Comparison of ENCODE assay signal across 23 cellular contexts in the genomic region with DNA sequence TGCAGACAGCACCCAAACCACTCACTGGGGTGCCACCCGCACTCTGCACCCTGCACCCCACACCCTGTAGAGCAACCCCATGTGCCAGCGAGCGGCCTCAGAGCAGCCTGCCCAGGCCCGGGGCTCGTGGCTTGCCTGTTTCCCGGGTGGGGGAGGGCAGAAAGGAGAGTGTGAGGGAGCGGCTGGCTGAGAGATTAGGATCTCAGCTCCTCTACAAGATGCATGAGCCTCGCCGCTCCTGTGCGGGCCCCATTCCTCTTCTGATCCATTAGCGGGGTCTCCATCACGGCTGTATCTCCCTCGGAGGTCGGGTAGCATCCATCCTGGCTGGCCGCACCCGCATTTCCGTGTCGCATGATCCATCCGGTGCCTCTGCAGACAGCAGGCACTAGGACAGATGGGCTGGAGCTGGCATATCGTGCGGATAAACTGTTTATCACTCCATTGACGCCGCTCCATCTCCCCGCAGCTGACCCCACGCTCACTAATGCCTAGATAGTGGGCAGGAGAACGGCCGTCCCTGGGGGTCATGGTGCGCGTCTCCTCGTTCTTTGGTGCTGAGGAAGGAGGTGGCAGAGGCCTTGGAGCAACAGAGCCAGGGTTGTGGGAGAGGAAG. TPM values are rescaled to one million over a fixed set of nuclear protein-coding genes. Genes with fewer than 3 reads are reported as not detected.
DNase-seq lines count a peak whose midpoint lies in the region; ATAC-seq and TF ChIP-seq lines count a peak whose summit lies in the region.
"Had no signal": no experiment of that assay in that cellular context is flagged by ENCODE, and none has a peak within 500 bp of the region (broad histone marks: within the 10 kb centered on the region; RNA-seq: fewer than 3 reads in every experiment).

No MANE protein-coding gene starts in this region.

- no peak overlapping the region for H3K27ac ChIP-seq in upper lobe of right lung
- H3K27ac ChIP-seq: body of pancreas, testis had no signal

- no peaks in the 10 kb centered on the region for H3K9me3 Mint-ChIP-seq in activated naive CD8-positive, alpha-beta T cell treated with anti-CD3 and anti-CD28 coated beads, Interleukin-2, amount 10 ng/mL, durations not matched to agents 7 days and 5 days
- H3K9me3 Mint-ChIP-seq in activated naive CD8-positive, alpha-beta T cell treated with anti-CD3 and anti-CD28 coated beads, Interleukin-2, amount 50 U/mL, for 24 hours, result peaks cover 11% of the 10 kb centered on the region
- H3K9me3 Mint-ChIP-seq in chondrocyte (ENCODE audit: low read depth), result peaks cover 21% of the 10 kb centered on the region
- no peaks in the 10 kb centered on the region for H3K9me3 Mint-ChIP-seq in natural killer cell
- H3K9me3 Mint-ChIP-seq in activated CD8-positive, alpha-beta T cell treated with anti-CD3 and anti-CD28 coated beads for 36 hours, result peaks cover 4% of the 10 kb centered on the region

- no peaks in the 10 kb centered on the region for H3K27me3 ChIP-seq in upper lobe of right lung
- H3K27me3 ChIP-seq: body of pancreas, testis had no signal

- peaks cover 17% of the 10 kb centered on the region for H3K27me3 Mint-ChIP-seq in activated naive CD8-positive, alpha-beta T cell treated with anti-CD3 and anti-CD28 coated beads, Interleukin-2, amount 10 ng/mL, durations not matched to agents 7 days and 5 days
- peaks cover 12% of the 10 kb centered on the region for H3K27me3 Mint-ChIP-seq in activated naive CD8-positive, alpha-beta T cell treated with anti-CD3 and anti-CD28 coated beads, Interleukin-2, amount 50 U/mL, for 24 hours
- H3K27me3 Mint-ChIP-seq in chondrocyte (ENCODE audit: low read depth), result no peaks in the 10 kb centered on the region
- H3K27me3 Mint-ChIP-seq in natural killer cell (ENCODE audit: low read depth in 2 of 2), result peaks cover 15 to 16% of the 10 kb centered on the region in 2 donors
- peaks cover 9% of the 10 kb centered on the region for H3K27me3 Mint-ChIP-seq in activated CD8-positive, alpha-beta T cell treated with anti-CD3 and anti-CD28 coated beads for 36 hours

- no peak overlapping the region for H3K4me3 ChIP-seq in upper lobe of right lung
- H3K4me3 ChIP-seq: body of pancreas had no signal

- no peaks in the 10 kb centered on the region for H3K36me3 Mint-ChIP-seq in activated naive CD8-positive, alpha-beta T cell treated with anti-CD3 and anti-CD28 coated beads, Interleukin-2, amount 10 ng/mL, durations not matched to agents 7 days and 5 days
- peaks cover 2% of the 10 kb centered on the region for H3K36me3 Mint-ChIP-seq in activated naive CD8-positive, alpha-beta T cell treated with anti-CD3 and anti-CD28 coated beads, Interleukin-2, amount 50 U/mL, for 24 hours (ENCODE audit: low read depth)
- H3K36me3 Mint-ChIP-seq in chondrocyte (ENCODE audit: low read depth) (peaks cover 4% of the 10 kb centered on the region), natural killer cell (no peaks in the 10 kb centered on the region)
- peaks cover 2% of the 10 kb centered on the region for H3K36me3 Mint-ChIP-seq in activated CD8-positive, alpha-beta T cell treated with anti-CD3 and anti-CD28 coated beads for 36 hours (ENCODE audit: low read depth)
- H3K36me3 Mint-ChIP-seq: IgD-negative memory B cell had no signal

- intact Hi-C loops in natural killer cell (cut with micrococcal nuclease) (no loop called here), upper lobe of right lung (cut with DNase I) (no loop called here)
- intact Hi-C loops in activated CD8-positive, alpha-beta T cell treated with anti-CD3 and anti-CD28 coated beads for 36 hours (cut with micrococcal nuclease), result no loop called here

- POLR2A ChIA-PET in activated naive CD8-positive, alpha-beta T cell treated with anti-CD3 and anti-CD28 coated beads, Interleukin-2, amount 10 ng/mL, durations not matched to agents 7 days and 5 days (lab: Charles Lee), result no interaction called here
- POLR2A ChIA-PET in activated CD8-positive, alpha-beta T cell treated with anti-CD3 and anti-CD28 coated beads for 36 hours (lab: Charles Lee), result no interaction called here

- no peaks in the 10 kb centered on the region for H3K4me1 Mint-ChIP-seq in activated naive CD8-positive, alpha-beta T cell treated with anti-CD3 and anti-CD28 coated beads, Interleukin-2, amount 10 ng/mL, durations not matched to agents 7 days and 5 days
- no peaks in the 10 kb centered on the region for H3K4me1 Mint-ChIP-seq in activated naive CD8-positive, alpha-beta T cell treated with anti-CD3 and anti-CD28 coated beads, Interleukin-2, amount 50 U/mL, for 24 hours
- H3K4me1 Mint-ChIP-seq in chondrocyte (ENCODE audit: low read depth) (no peaks in the 10 kb centered on the region), natural killer cell (no peaks in the 10 kb centered on the region)
- no peaks in the 10 kb centered on the region for H3K4me1 Mint-ChIP-seq in activated CD8-positive, alpha-beta T cell treated with anti-CD3 and anti-CD28 coated beads for 36 hours (ENCODE audit: low read depth)
- H3K4me1 Mint-ChIP-seq: CD8-positive, alpha-beta memory T cell; IgD-negative memory B cell had no signal

- H3K4me3 Mint-ChIP-seq in activated naive CD8-positive, alpha-beta T cell treated with anti-CD3 and anti-CD28 coated beads, Interleukin-2, amount 10 ng/mL, durations not matched to agents 7 days and 5 days, result no peak overlapping the region
- H3K4me3 Mint-ChIP-seq in activated naive CD8-positive, alpha-beta T cell treated with anti-CD3 and anti-CD28 coated beads, Interleukin-2, amount 50 U/mL, for 24 hours, result no peak overlapping the region
- no peak overlapping the region for H3K4me3 Mint-ChIP-seq in chondrocyte (ENCODE audit: unreplicated experiment)
- no peak overlapping the region for H3K4me3 Mint-ChIP-seq in natural killer cell
- no peak overlapping the region for H3K4me3 Mint-ChIP-seq in activated CD8-positive, alpha-beta T cell treated with anti-CD3 and anti-CD28 coated beads for 36 hours
- H3K4me3 Mint-ChIP-seq: activated T-helper 1 cell treated with anti-CD3 and anti-CD28 coated beads, Interleukin-12 subunit alpha, Interleukin-12 subunit beta, Interleukin-2, Interleukin-4 antibody, amounts not matched to agents 30 ng/mL and 10 ng/mL and 1 ng/mL, durations not matched to agents 14 hours and 24 hours and 36 hours; CD8-positive, alpha-beta memory T cell; IgD-negative memory B cell had no signal

- TF ChIP-seq CTCF in chondrocyte (IDR thresholded peaks at IDR 0.05) (no peak), natural killer cell (IDR thresholded peaks at IDR 0.05) (no peak), upper lobe of right lung (IDR thresholded peaks at IDR 0.05) (no peak)
- TF ChIP-seq CTCF in activated CD8-positive, alpha-beta T cell treated with anti-CD3 and anti-CD28 coated beads for 36 hours (IDR thresholded peaks at IDR 0.05), result no peak

- DNase-seq in activated naive CD8-positive, alpha-beta T cell treated with anti-CD3 and anti-CD28 coated beads, Interleukin-2, amount 10 ng/mL, durations not matched to agents 7 days and 5 days, result peak; percentile 15
- no peak for DNase-seq in activated naive CD8-positive, alpha-beta T cell treated with anti-CD3 and anti-CD28 coated beads, Interleukin-2, amount 50 U/mL, for 24 hours
- DNase-seq in chondrocyte (ENCODE audit: low spot score) (peak; percentile 88), natural killer cell (peak; percentile 10), upper lobe of right lung (peak; percentile 61)
- no peak for DNase-seq in activated CD8-positive, alpha-beta T cell treated with anti-CD3 and anti-CD28 coated beads for 36 hours
- DNase-seq: DMS 273 treated with DMSO at 0.1 percent for 48 hours; EL; NCI-H1092 treated with DMSO at 0.1 percent for 48 hours; NCI-H187 treated with DMSO at 0.1 percent for 48 hours; NCI-H526 treated with DMSO at 0.1 percent for 48 hours; SIG-M5; stimulated activated CD4-positive, alpha-beta T cell treated with anti-CD3 and anti-CD28 coated beads, Interleukin-15, amount 100 ng/mL, for 24 hours; stimulated activated naive CD4-positive, alpha-beta T cell; SW 1271; T1000; testis had no signal

- no peak for ATAC-seq in activated naive CD8-positive, alpha-beta T cell treated with anti-CD3 and anti-CD28 coated beads, Interleukin-2, amount 10 ng/mL, durations not matched to agents 7 days and 5 days (ENCODE audit: low read depth)
- no peak for ATAC-seq in activated naive CD8-positive, alpha-beta T cell treated with anti-CD3 and anti-CD28 coated beads, Interleukin-2, amount 50 U/mL, for 24 hours
- ATAC-seq in natural killer cell, result no peak
- no peak for ATAC-seq in upper lobe of right lung
- ATAC-seq in GM19467 (IDR thresholded peaks at IDR 0.05; ENCODE audit: unreplicated experiment), result no peak
- no peak for ATAC-seq in GM18519 (IDR thresholded peaks at IDR 0.05; ENCODE audit: low FRiP score, unreplicated experiment)
- no peak for ATAC-seq in activated CD8-positive, alpha-beta T cell treated with anti-CD3 and anti-CD28 coated beads for 36 hours
- ATAC-seq: body of pancreas had no signal

- CTCF ChIA-PET in activated CD8-positive, alpha-beta T cell treated with anti-CD3 and anti-CD28 coated beads for 36 hours (lab: Charles Lee), result no interaction called here

- H3K27ac Mint-ChIP-seq in activated naive CD8-positive, alpha-beta T cell treated with anti-CD3 and anti-CD28 coated beads, Interleukin-2, amount 10 ng/mL, durations not matched to agents 7 days and 5 days, result no peak overlapping the region
- H3K27ac Mint-ChIP-seq in activated naive CD8-positive, alpha-beta T cell treated with anti-CD3 and anti-CD28 coated beads, Interleukin-2, amount 50 U/mL, for 24 hours, result no peak overlapping the region
- no peak overlapping the region for H3K27ac Mint-ChIP-seq in chondrocyte (ENCODE audit: unreplicated experiment)
- no peak overlapping the region for H3K27ac Mint-ChIP-seq in natural killer cell
- no peak overlapping the region for H3K27ac Mint-ChIP-seq in activated CD8-positive, alpha-beta T cell treated with anti-CD3 and anti-CD28 coated beads for 36 hours
- H3K27ac Mint-ChIP-seq: activated T-helper 1 cell treated with anti-CD3 and anti-CD28 coated beads, Interleukin-12 subunit alpha, Interleukin-12 subunit beta, Interleukin-2, Interleukin-4 antibody, amounts not matched to agents 30 ng/mL and 10 ng/mL and 1 ng/mL, durations not matched to agents 14 hours and 24 hours and 36 hours; CD8-positive, alpha-beta memory T cell had no signal

- no peaks in the 10 kb centered on the region for H3K36me3 ChIP-seq in upper lobe of right lung

- no peaks in the 10 kb centered on the region for H3K9me3 ChIP-seq in upper lobe of right lung
- H3K9me3 ChIP-seq: testis had no signal

- no peaks in the 10 kb centered on the region for H3K4me1 ChIP-seq in upper lobe of right lung
- H3K4me1 ChIP-seq: body of pancreas, testis had no signal

RNA-seq across cellular contexts. Expression of a gene that starts 54.3 kb away (rescaled TPM):
- 10 to 100 TPM; 47.1 to 51.2 TPM for total RNA-seq in activated naive CD8-positive, alpha-beta T cell treated with anti-CD3 and anti-CD28 coated beads, Interleukin-2, amount 10 ng/mL, durations not matched to agents 7 days and 5 days
- total RNA-seq in chondrocyte (37.4 to 50.8 TPM (median 48.3 TPM) in 3 replicates), natural killer cell (10 to 100 TPM; 14.1 to 21.2 (median 17.1) TPM), upper lobe of right lung (29.4 TPM)
- total RNA-seq in activated CD8-positive, alpha-beta T cell treated with anti-CD3 and anti-CD28 coated beads for 36 hours, result 10 to 100 TPM; 80.1 to 87.2 TPM

RNA-seq across cellular contexts. Expression of a gene that starts 55.9 kb away (rescaled TPM):
- 10 to 100 TPM; 24.7 to 27.7 TPM for total RNA-seq in activated naive CD8-positive, alpha-beta T cell treated with anti-CD3 and anti-CD28 coated beads, Interleukin-2, amount 10 ng/mL, durations not matched to agents 7 days and 5 days
- total RNA-seq in chondrocyte (23.7 to 31.3 TPM (median 25.7 TPM) in 3 replicates), natural killer cell (10 to 100 TPM; 19.2 to 25.9 (median 22.5) TPM), upper lobe of right lung (23.5 TPM)
- total RNA-seq in activated CD8-positive, alpha-beta T cell treated with anti-CD3 and anti-CD28 coated beads for 36 hours, result 10 to 100 TPM; 32.2 to 39.1 TPM

Comparison
In these comparisons a context has a peak if more than half of its experiments do, and no peak if none do; other contexts are left out.
1. DNase-seq: peak in activated naive CD8-positive, alpha-beta T cell treated with anti-CD3 and anti-CD28 coated beads, Interleukin-2, amount 10 ng/mL, durations not matched to agents 7 days and 5 days (single experiment), chondrocyte (single experiment), natural killer cell (single experiment) and upper lobe of right lung (single experiment); none in activated naive CD8-positive, alpha-beta T cell treated with anti-CD3 and anti-CD28 coated beads, Interleukin-2, amount 50 U/mL, for 24 hours (single experiment) and activated CD8-positive, alpha-beta T cell treated with anti-CD3 and anti-CD28 coated beads for 36 hours (single experiment).